ENCODE assay signal across 13 cellular contexts in the genomic region with DNA sequence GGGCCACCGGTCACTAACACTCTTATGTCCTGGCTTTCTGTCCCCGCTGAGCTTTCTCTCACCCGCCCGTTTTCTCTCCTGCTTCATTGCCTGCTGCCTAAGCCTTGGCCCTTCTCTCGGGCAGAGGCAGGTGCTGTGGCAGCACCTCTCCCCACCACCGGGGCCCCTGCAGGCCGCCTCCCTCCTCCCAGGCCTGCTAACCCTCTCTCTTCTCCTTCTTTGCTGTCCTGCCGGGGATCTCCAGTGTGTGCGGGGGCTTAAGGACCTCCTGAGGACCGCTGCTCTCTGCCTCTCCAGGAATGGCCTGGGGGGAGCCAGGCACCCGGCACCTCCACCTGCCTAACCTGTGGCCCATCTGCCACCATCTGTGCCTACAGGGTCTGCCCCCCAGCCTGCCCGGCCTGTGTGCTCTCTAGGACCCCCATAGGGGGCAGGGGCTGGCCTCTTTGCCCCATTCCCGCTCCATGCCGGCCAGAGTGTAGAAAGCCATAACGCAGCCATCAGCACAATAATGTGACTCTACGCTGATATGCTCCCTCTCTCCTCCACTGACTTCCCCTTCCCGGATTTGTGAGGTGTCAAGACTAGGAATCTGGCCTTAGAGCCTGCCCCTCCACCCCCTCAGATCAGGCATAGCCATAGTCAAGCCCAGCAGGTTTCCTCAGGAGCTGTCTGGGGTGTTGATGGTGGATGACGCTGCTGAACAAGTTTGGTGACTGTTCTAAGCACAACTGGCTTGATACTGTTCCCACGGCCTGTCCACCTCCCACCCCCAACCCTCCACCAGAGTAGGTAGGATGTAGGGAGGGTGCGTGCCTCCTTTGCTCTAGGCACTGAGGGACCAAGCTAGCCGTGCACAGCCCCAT. TPM values are rescaled to one million over a fixed set of nuclear protein-coding genes. Genes with fewer than 3 reads are reported as not detected.
DNase-seq lines count a peak whose midpoint lies in the region; ATAC-seq and TF ChIP-seq lines count a peak whose summit lies in the region.
"Had no signal": no experiment of that assay in that cellular context is flagged by ENCODE, and none has a peak within 500 bp of the region (broad histone marks: within the 10 kb centered on the region; RNA-seq: fewer than 3 reads in every experiment).

No MANE protein-coding gene starts in this region.

- 94% methylated on average over 11 of the region's 21 CpGs for WGBS in mammary epithelial cell (ENCODE audit: low coverage, missing lambda C conversion rate)
- 51 to 62% methylated on average over 11 to 15 of the region's 21 CpGs for WGBS in esophagus squamous epithelium, 2 donors

- dilution Hi-C loops in mammary epithelial cell (cut with HindIII; ENCODE audit: low sequenced_read_pairs), result no loop called here

- H3K4me2 ChIP-seq in mammary epithelial cell (ENCODE audit: insufficient read depth, low read depth, low read length), result no peak overlapping the region

- H3K27ac ChIP-seq in mammary epithelial cell (ENCODE audit: insufficient read depth, low read depth, low read length), result peak overlapping the region; percentile 98
- no peak overlapping the region for H3K27ac ChIP-seq in breast epithelium
- H3K27ac ChIP-seq in esophagus squamous epithelium, result peak overlapping the region; percentile 91 to 100 (median 98)

- H3K9me3 ChIP-seq in mammary epithelial cell (replicated peaks; ENCODE audit: insufficient read depth, low read length), result no peaks in the 10 kb centered on the region
- H3K9me3 ChIP-seq in breast epithelium, result no peaks in the 10 kb centered on the region
- H3K9me3 ChIP-seq in esophagus squamous epithelium, result no peaks in the 10 kb centered on the region

- H3K4me1 ChIP-seq in mammary epithelial cell (ENCODE audit: insufficient read depth, low read length), result peaks cover 91% of the 10 kb centered on the region
- no peaks in the 10 kb centered on the region for H3K4me1 ChIP-seq in breast epithelium
- peaks cover 28 to 96% (median 60%) of the 10 kb centered on the region in 3 donors for H3K4me1 ChIP-seq in esophagus squamous epithelium

- no TSS peak for BruUV-seq in mammary epithelial cell (replicated peaks; lab: Mats Ljungman, UMichigan)

- peaks cover 8% of the 10 kb centered on the region for H3K79me2 ChIP-seq in mammary epithelial cell (ENCODE audit: insufficient read depth, low read length)

- H3K36me3 ChIP-seq in mammary epithelial cell (ENCODE audit: insufficient read depth, low read length) (peaks cover 11% of the 10 kb centered on the region), breast epithelium (peaks cover 5% of the 10 kb centered on the region), esophagus squamous epithelium (peaks cover 18 to 42% (median 20%) of the 10 kb centered on the region in 3 donors)

- in situ Hi-C loops in mammary epithelial cell (cut with MboI; ENCODE audit: low sequenced_read_pairs in 2 of 2), result no loop called here

- TF ChIP-seq POLR2A in breast epithelium (IDR thresholded peaks at IDR 0.05) (no peak), esophagus squamous epithelium (IDR thresholded peaks at IDR 0.05) (peak in 1 of 4 donors; percentile 13)

- CTCF ChIA-PET in mammary epithelial cell (lab: Charles Lee; ENCODE audit: low non-redundant PET), result interaction anchor here (0.6 to 0.7 kb wide), 2 partner anchors 8 to 20 kb away, joined by 3 read pairs; no protein-coding TSS in a partner anchor

- no peak for TF ChIP-seq CTCF in mammary epithelial cell (conservative IDR thresholded peaks at IDR 0.05 in 1 of 2, IDR thresholded peaks at IDR 0.05 in 1 of 2; ENCODE audit: extremely low read depth in 1 of 2, insufficient read depth in 1 of 2, low read depth in 1 of 2, low read length in 2 of 2)
- no peak for TF ChIP-seq CTCF in breast epithelium (IDR thresholded peaks at IDR 0.05)
- TF ChIP-seq CTCF in esophagus squamous epithelium (IDR thresholded peaks at IDR 0.05), result peak in 1 of 6 experiments; percentile 2

- no peaks in the 10 kb centered on the region for H4K20me1 ChIP-seq in mammary epithelial cell (ENCODE audit: insufficient read depth, low read length)

- intact Hi-C loops in mammary epithelial cell (cut with micrococcal nuclease) (no loop called here), breast epithelium (cut with DNase I; ENCODE audit: low total_unique reads) (no loop called here), esophagus squamous epithelium (cut with DNase I) (no loop called here)

- H3K27me3 ChIP-seq in mammary epithelial cell (ENCODE audit: insufficient read depth, low read length) (no peaks in the 10 kb centered on the region), breast epithelium (no peaks in the 10 kb centered on the region), esophagus squamous epithelium (no peaks in the 10 kb centered on the region)

- no peak overlapping the region for H2AFZ ChIP-seq in mammary epithelial cell (ENCODE audit: low read depth, low read length)

- ATAC-seq in HG03442 (IDR thresholded peaks at IDR 0.05; ENCODE audit: unreplicated experiment), result no peak
- ATAC-seq: activated CD4-positive, CD25-positive, alpha-beta regulatory T cell treated with anti-CD3 and anti-CD28 coated beads, Interleukin-2, amount 50 U/mL, for 24 hours had no signal

- no peak overlapping the region for H3K9ac ChIP-seq in mammary epithelial cell (ENCODE audit: insufficient read depth, low read length)

- H3K4me3 ChIP-seq in mammary epithelial cell (replicated peaks in 1 of 3; ENCODE audit: insufficient read depth in 1 of 3, low read depth in 2 of 3, low read length in 3 of 3) (no peak overlapping the region), breast epithelium (no peak overlapping the region), esophagus squamous epithelium (peak overlapping the region in 1 of 4 donors; percentile 0)

- DNase-seq in mammary epithelial cell (peak; percentile 31), breast epithelium (ENCODE audit: low spot score in 2 of 2) (no peak), esophagus squamous epithelium (lab: John Stamatoyannopoulos, UW) (no peak), NCI-H1694 (lab: John Stamatoyannopoulos, UW) (no peak), iPS-NIHi11 (ENCODE audit: low spot score) (no peak)
- DNase-seq: activated naive CD8-positive, alpha-beta T cell treated with anti-CD3 and anti-CD28 coated beads, Interleukin-2, amount 10 ng/mL, durations not matched to agents 7 days and 5 days; caudate nucleus; NCI-H1694 treated with DMSO at 0.1 percent for 48 hours; NCI-H774; RPMI8226; stimulated activated naive CD4-positive, alpha-beta T cell had no signal

RNA-seq across cellular contexts. Expression of gene SFN, which starts 6.1 kb away (rescaled TPM):
- 1,000 to 10,000 TPM; 1,135 to 2,555 TPM for total RNA-seq in mammary epithelial cell
- polyA plus RNA-seq in mammary epithelial cell, result 2,641 TPM
- 1,141 TPM for polyA minus RNA-seq in mammary epithelial cell
- total RNA-seq in breast epithelium, result 10 to 100 TPM in 2 of 3 donors, not detected in 1; 12.1 to 18.4 TPM
- 1,000 to 10,000 TPM; 1,060 to 2,609 (median 1,818) TPM for total RNA-seq in esophagus squamous epithelium

RNA-seq across cellular contexts. Expression of gene ZDHHC18, which starts 30.3 kb away (rescaled TPM):
- total RNA-seq in mammary epithelial cell (10 to 100 TPM; 14.2 to 20.2 TPM), breast epithelium (10 to 100 TPM; 12.3 to 35.4 (median 16.4) TPM), esophagus squamous epithelium (10 to 100 TPM; 24.5 to 34.4 (median 29.4) TPM)
- polyA plus RNA-seq in mammary epithelial cell, result 24.5 TPM
- 19.8 TPM for polyA minus RNA-seq in mammary epithelial cell

RNA-seq across cellular contexts. Expression of gene GPN2, which starts 33.2 kb away (rescaled TPM):
- total RNA-seq in mammary epithelial cell (10 to 100 TPM; 14.7 to 48.3 TPM), breast epithelium (10 to 100 TPM in 2 of 3 donors, 1 to 10 TPM in 1; 8.5 to 17.7 (median 13.4) TPM), esophagus squamous epithelium (10 to 100 TPM in 2 of 4 donors, 1 to 10 TPM in 2; 4.9 to 10.8 (median 9.4) TPM)
- polyA plus RNA-seq in mammary epithelial cell, result 39.5 TPM
- 62.3 TPM for polyA minus RNA-seq in mammary epithelial cell

RNA-seq across cellular contexts. Expression of gene GPATCH3, which starts 43.4 kb away (rescaled TPM):
- 10 to 100 TPM; 10.8 to 19.4 TPM for total RNA-seq in mammary epithelial cell
- polyA plus RNA-seq in mammary epithelial cell, result 8.2 TPM
- polyA minus RNA-seq in mammary epithelial cell, result 19.7 TPM
- total RNA-seq in breast epithelium, result 10 to 100 TPM in 2 of 3 donors, 1 to 10 TPM in 1; 8.3 to 13.5 (median 11.8) TPM
- total RNA-seq in esophagus squamous epithelium, result 10 to 100 TPM in 1 of 4 donors, 1 to 10 TPM in 3; 6.9 to 11.2 (median 7.6) TPM

RNA-seq across cellular contexts. Expression of gene NR0B2, which starts 56.9 kb away (rescaled TPM):
- total RNA-seq in mammary epithelial cell, result not detected
- polyA plus RNA-seq in mammary epithelial cell, result not detected
- polyA minus RNA-seq in mammary epithelial cell, result not detected
- not detected for total RNA-seq in breast epithelium
- not detected for total RNA-seq in esophagus squamous epithelium
- total RNA-seq: activated naive CD8-positive, alpha-beta T cell treated with anti-CD3 and anti-CD28 coated beads, Interleukin-2, amount 10 ng/mL, durations not matched to agents 7 days and 5 days had no signal

Comparison
In these comparisons a context has a peak if more than half of its experiments do, and no peak if none do; other contexts are left out.
1. H3K27ac ChIP-seq: peak in mammary epithelial cell (single experiment) and esophagus squamous epithelium (4 of 4); none in breast epithelium (0 of 2).
2. RNA of gene SFN, which starts 6.1 kb away (total RNA-seq): 1,135 to 2,555 TPM in mammary epithelial cell and 1,060 to 2,609 TPM in esophagus squamous epithelium; 12.1 to 18.4 TPM in breast epithelium; every median in the first group is over 10 times any median in the second.